9 cellular contexts compared by ENCODE assay signal in genomic region chr12:80778005-80778541, GRCh38.
DNase-seq lines count a peak whose midpoint lies in the region; ATAC-seq lines count a peak whose summit lies in the region.
"Had no signal": no experiment of that assay in that cellular context is flagged by ENCODE, and none has a peak within 500 bp of the region (broad histone marks: within the 10 kb centered on the region; RNA-seq: fewer than 3 reads in every experiment).

No MANE protein-coding gene starts in this region.

- no peak overlapping the region for H3K27ac Mint-ChIP-seq in activated CD4-positive, alpha-beta memory T cell treated with anti-CD3 and anti-CD28 coated beads for 36 hours
- H3K27ac Mint-ChIP-seq: activated B cell treated with CpG ODN at 0.5 μM for 24 hours had no signal

- peak; percentile 54 for DNase-seq in CMK (ENCODE audit: low read depth)
- DNase-seq in NCI-H1417 treated with DMSO at 0.1 percent for 48 hours (lab: John Stamatoyannopoulos, UW), result peak; percentile 48
- peak; percentile 67 for DNase-seq in activated CD4-positive, alpha-beta memory T cell treated with anti-CD3 and anti-CD28 coated beads for 36 hours
- peak; percentile 42 for DNase-seq in left cardiac atrium
- peak; percentile 7 to 28 for DNase-seq in stimulated activated CD4-positive, alpha-beta T cell treated with anti-CD3 and anti-CD28 coated beads, Interleukin-2, amount 100 ng/mL, for 48 hours
- DNase-seq in OCI-M2 (lab: John Stamatoyannopoulos, UW; ENCODE audit: unreplicated experiment), result no peak
- DNase-seq: activated B cell treated with CpG ODN at 0.5 μM for 24 hours had no signal

- H3K27me3 Mint-ChIP-seq in activated CD4-positive, alpha-beta memory T cell treated with anti-CD3 and anti-CD28 coated beads for 36 hours, result no peaks in the 10 kb centered on the region
- H3K27me3 Mint-ChIP-seq: activated B cell treated with CpG ODN at 0.5 μM for 24 hours had no signal

- H3K36me3 Mint-ChIP-seq in activated CD4-positive, alpha-beta memory T cell treated with anti-CD3 and anti-CD28 coated beads for 36 hours, result no peaks in the 10 kb centered on the region

- peaks cover 4% of the 10 kb centered on the region for H3K9me3 Mint-ChIP-seq in activated CD4-positive, alpha-beta memory T cell treated with anti-CD3 and anti-CD28 coated beads for 36 hours
- H3K9me3 Mint-ChIP-seq: activated B cell treated with CpG ODN at 0.5 μM for 24 hours had no signal

- CTCF ChIA-PET in activated CD4-positive, alpha-beta memory T cell treated with anti-CD3 and anti-CD28 coated beads for 36 hours (lab: Charles Lee), result no interaction called here

- peaks cover 3% of the 10 kb centered on the region for H3K4me1 Mint-ChIP-seq in activated CD4-positive, alpha-beta memory T cell treated with anti-CD3 and anti-CD28 coated beads for 36 hours (ENCODE audit: low read depth)
- H3K4me1 Mint-ChIP-seq: activated B cell treated with CpG ODN at 0.5 μM for 24 hours had no signal

- no peak overlapping the region for H3K4me3 Mint-ChIP-seq in activated CD4-positive, alpha-beta memory T cell treated with anti-CD3 and anti-CD28 coated beads for 36 hours
- H3K4me3 Mint-ChIP-seq: activated B cell treated with CpG ODN at 0.5 μM for 24 hours had no signal

- ATAC-seq in GM18868 (IDR thresholded peaks at IDR 0.05; ENCODE audit: unreplicated experiment), result peak; percentile 96
- ATAC-seq in HG02970 (IDR thresholded peaks at IDR 0.05; ENCODE audit: low FRiP score, unreplicated experiment), result peak; percentile 100
- ATAC-seq in left cardiac atrium, result peak; percentile 86 to 92

- intact Hi-C loops in activated CD4-positive, alpha-beta memory T cell treated with anti-CD3 and anti-CD28 coated beads for 36 hours (cut with micrococcal nuclease), result no loop called here
- intact Hi-C loops in left cardiac atrium (cut with DNase I), result no loop called here

- POLR2A ChIA-PET in activated CD4-positive, alpha-beta memory T cell treated with anti-CD3 and anti-CD28 coated beads for 36 hours (lab: Charles Lee), result no interaction called here
